ENCODE assay signal across 8 cellular contexts in genomic region chr3:156664285-156665178, GRCh38. TPM values are rescaled to one million over a fixed set of nuclear protein-coding genes. Genes with fewer than 3 reads are reported as not detected.
A peak's percentile ranks its signal among the peaks of the same experiment; 100 is the strongest.
DNase-seq lines count a peak whose midpoint lies in the region; ATAC-seq, FAIRE-seq and TF ChIP-seq lines count a peak whose summit lies in the region.

No MANE protein-coding gene starts in this region.

- peaks cover 27 to 30% of the 10 kb centered on the region in 2 donors for H3K4me1 Mint-ChIP-seq in effector memory CD8-positive, alpha-beta T cell (ENCODE audit: low read depth in 2 of 2)
- H3K4me1 Mint-ChIP-seq in mesothelial cell of epicardium, result peaks cover 6% of the 10 kb centered on the region

- no peak for TF ChIP-seq CTCF in mesothelial cell of epicardium (IDR thresholded peaks at IDR 0.05; ENCODE audit: unreplicated experiment)

- peak overlapping the region; percentile 42 to 51 for H3K4me3 Mint-ChIP-seq in effector memory CD8-positive, alpha-beta T cell
- no peak overlapping the region for H3K4me3 Mint-ChIP-seq in mesothelial cell of epicardium

- H3K9me3 Mint-ChIP-seq in effector memory CD8-positive, alpha-beta T cell, result no peaks in the 10 kb centered on the region
- no peaks in the 10 kb centered on the region for H3K9me3 Mint-ChIP-seq in mesothelial cell of epicardium

- H3K36me3 Mint-ChIP-seq in effector memory CD8-positive, alpha-beta T cell (ENCODE audit: insufficient read depth), result no peaks in the 10 kb centered on the region
- H3K36me3 Mint-ChIP-seq in mesothelial cell of epicardium, result no peaks in the 10 kb centered on the region

- no peak for DNase-seq in GM12891 (ENCODE audit: insufficient read length, low spot score)
- no peak for DNase-seq in effector memory CD8-positive, alpha-beta T cell
- no peak for DNase-seq in mesothelial cell of epicardium (ENCODE audit: low spot score in 2 of 2, unreplicated experiment in 2 of 2)
- no peak for DNase-seq in NCI-H128 (lab: John Stamatoyannopoulos, UW; ENCODE audit: unreplicated experiment)
- DNase-seq in NCI-H524 treated with DMSO at 0.1 percent for 48 hours (lab: John Stamatoyannopoulos, UW), result no peak
- no peak for DNase-seq in AG08395 (ENCODE audit: low spot score)

- ATAC-seq in GM21360 (IDR thresholded peaks at IDR 0.05; ENCODE audit: unreplicated experiment) (peak; percentile 54), HG03354 (IDR thresholded peaks at IDR 0.05; ENCODE audit: poor library complexity, severe bottlenecking, unreplicated experiment) (peak; percentile 85)
- ATAC-seq in effector memory CD8-positive, alpha-beta T cell (replicated peaks), result peak; percentile 64

- TF ChIP-seq POLR2A in GM12891 (IDR thresholded peaks at IDR 0.05; ENCODE audit: low read depth, low read length), result no peak

- no peaks in the 10 kb centered on the region for H3K27me3 Mint-ChIP-seq in effector memory CD8-positive, alpha-beta T cell
- H3K27me3 Mint-ChIP-seq in mesothelial cell of epicardium (ENCODE audit: low read depth), result no peaks in the 10 kb centered on the region

- FAIRE-seq in GM12891 (lab: Jason Lieb, UNC), result peak; percentile 81

- H3K27ac Mint-ChIP-seq in effector memory CD8-positive, alpha-beta T cell, result peak overlapping the region; percentile 76
- no peak overlapping the region for H3K27ac Mint-ChIP-seq in mesothelial cell of epicardium

TF ChIP-seq in GM12891, 5 proteins besides CTCF, POLR2A, EP300 and RAD21:
- TF ChIP-seq PAX5 (IDR thresholded peaks at IDR 0.05; ENCODE audit: insufficient read depth, low read length, severe bottlenecking) (no peak), POU2F2 (IDR thresholded peaks at IDR 0.05; ENCODE audit: low read depth, low read length) (no peak), TAF1 (IDR thresholded peaks at IDR 0.05; ENCODE audit: low read depth, low read length) (no peak)

RNA-seq across cellular contexts. Expression of gene TIPARP, which starts 9.9 kb away (rescaled TPM):
- 23.8 TPM for polyA plus RNA-seq in GM12891 (2012; ENCODE audit: low read depth, missing spikeins)
- 25.6 to 28.5 TPM (median 27.2 TPM) in 3 replicates for total RNA-seq in mesothelial cell of epicardium
